Comparison of ENCODE assay signal across 14 cellular contexts in genomic region chr11:29255401-29255800, GRCh38.
"Had no signal": no experiment of that assay in that cellular context is flagged by ENCODE, and none has a peak within 500 bp of the region (broad histone marks: within the 10 kb centered on the region; RNA-seq: fewer than 3 reads in every experiment).

No MANE protein-coding gene starts in this region.

- H3K27me3 ChIP-seq: cardiac muscle cell, dorsolateral prefrontal cortex, ovary had no signal

- DNase-seq: activated CD4-positive, alpha-beta T cell treated with anti-CD3 and anti-CD28 coated beads, Interleukin-2, amount 10 ng/mL, durations not matched to agents 7 days and 5 days; activated CD8-positive, alpha-beta memory T cell treated with anti-CD3 and anti-CD28 coated beads, Interleukin-2, amount 50 U/mL, for 48 hours; activated naive CD4-positive, alpha-beta T cell; activated naive CD8-positive, alpha-beta T cell treated with anti-CD3 and anti-CD28 coated beads, Interleukin-2, amount 10 ng/mL, durations not matched to agents 7 days and 5 days; anterior cingulate cortex; dorsolateral prefrontal cortex; erythroblast; hypothalamus; left ventricle myocardium inferior; naive thymus-derived CD4-positive, alpha-beta T cell; ovary; stimulated activated CD4-positive, alpha-beta T cell treated with anti-CD3 and anti-CD28 coated beads, Interleukin-1b, Interleukin-23, amount 100 ng/mL, for 48 hours had no signal

- H3K36me3 ChIP-seq: cardiac muscle cell, left ventricle myocardium inferior, ovary had no signal

- ATAC-seq: naive thymus-derived CD4-positive, alpha-beta T cell; sciatic nerve had no signal

- H3K9me3 ChIP-seq: ovary had no signal

- H3K4me3 ChIP-seq: cardiac muscle cell, dorsolateral prefrontal cortex, left ventricle myocardium inferior, ovary had no signal

- H3K27ac ChIP-seq: cardiac muscle cell, dorsolateral prefrontal cortex, left ventricle myocardium inferior, ovary had no signal

- H3K4me1 ChIP-seq: left ventricle myocardium inferior had no signal
